Comparison of ENCODE assay signal across 1 cellular context in the genomic region with DNA sequence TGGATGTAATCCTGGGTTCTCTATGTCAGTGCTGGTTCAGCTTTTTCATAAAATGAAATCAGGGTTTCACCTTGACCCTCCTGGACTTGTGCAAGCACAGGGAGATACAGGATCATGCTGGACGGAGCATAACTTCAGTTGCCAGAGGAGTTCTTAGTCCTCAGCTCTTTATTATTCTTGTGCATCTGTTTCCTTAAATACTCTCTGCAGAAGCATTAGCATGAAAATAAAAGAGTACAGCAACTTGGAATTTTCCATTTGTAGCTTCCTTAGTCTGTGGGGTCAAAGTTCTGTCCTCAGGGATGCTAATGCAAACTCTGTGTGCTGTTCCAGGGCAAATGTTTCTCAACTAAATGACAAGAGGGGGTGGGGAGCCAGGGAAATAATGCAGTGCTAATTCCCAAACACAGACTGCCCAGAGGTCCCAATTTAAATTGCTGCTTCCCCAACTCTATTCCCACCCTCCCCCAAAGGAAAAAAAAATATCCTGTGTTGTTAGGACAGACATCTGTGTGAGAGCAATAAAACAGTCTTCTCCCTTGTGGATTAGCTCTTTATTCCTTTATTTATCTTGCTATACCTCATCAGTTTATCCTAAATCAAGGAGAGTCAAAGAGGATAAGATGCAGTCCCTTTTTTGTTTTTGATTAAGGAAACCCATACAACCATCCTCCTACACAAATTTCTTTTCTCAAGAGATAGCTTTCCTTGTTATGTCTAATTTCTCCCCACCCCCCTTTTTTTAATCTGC.
TF ChIP-seq lines count a peak whose summit lies in the region.

No MANE protein-coding gene starts in this region.

TF ChIP-seq in GM23338, 12 proteins besides CTCF, POLR2A, EP300 and RAD21 (continued from another document):
- TF ChIP-seq, protein P1, sequence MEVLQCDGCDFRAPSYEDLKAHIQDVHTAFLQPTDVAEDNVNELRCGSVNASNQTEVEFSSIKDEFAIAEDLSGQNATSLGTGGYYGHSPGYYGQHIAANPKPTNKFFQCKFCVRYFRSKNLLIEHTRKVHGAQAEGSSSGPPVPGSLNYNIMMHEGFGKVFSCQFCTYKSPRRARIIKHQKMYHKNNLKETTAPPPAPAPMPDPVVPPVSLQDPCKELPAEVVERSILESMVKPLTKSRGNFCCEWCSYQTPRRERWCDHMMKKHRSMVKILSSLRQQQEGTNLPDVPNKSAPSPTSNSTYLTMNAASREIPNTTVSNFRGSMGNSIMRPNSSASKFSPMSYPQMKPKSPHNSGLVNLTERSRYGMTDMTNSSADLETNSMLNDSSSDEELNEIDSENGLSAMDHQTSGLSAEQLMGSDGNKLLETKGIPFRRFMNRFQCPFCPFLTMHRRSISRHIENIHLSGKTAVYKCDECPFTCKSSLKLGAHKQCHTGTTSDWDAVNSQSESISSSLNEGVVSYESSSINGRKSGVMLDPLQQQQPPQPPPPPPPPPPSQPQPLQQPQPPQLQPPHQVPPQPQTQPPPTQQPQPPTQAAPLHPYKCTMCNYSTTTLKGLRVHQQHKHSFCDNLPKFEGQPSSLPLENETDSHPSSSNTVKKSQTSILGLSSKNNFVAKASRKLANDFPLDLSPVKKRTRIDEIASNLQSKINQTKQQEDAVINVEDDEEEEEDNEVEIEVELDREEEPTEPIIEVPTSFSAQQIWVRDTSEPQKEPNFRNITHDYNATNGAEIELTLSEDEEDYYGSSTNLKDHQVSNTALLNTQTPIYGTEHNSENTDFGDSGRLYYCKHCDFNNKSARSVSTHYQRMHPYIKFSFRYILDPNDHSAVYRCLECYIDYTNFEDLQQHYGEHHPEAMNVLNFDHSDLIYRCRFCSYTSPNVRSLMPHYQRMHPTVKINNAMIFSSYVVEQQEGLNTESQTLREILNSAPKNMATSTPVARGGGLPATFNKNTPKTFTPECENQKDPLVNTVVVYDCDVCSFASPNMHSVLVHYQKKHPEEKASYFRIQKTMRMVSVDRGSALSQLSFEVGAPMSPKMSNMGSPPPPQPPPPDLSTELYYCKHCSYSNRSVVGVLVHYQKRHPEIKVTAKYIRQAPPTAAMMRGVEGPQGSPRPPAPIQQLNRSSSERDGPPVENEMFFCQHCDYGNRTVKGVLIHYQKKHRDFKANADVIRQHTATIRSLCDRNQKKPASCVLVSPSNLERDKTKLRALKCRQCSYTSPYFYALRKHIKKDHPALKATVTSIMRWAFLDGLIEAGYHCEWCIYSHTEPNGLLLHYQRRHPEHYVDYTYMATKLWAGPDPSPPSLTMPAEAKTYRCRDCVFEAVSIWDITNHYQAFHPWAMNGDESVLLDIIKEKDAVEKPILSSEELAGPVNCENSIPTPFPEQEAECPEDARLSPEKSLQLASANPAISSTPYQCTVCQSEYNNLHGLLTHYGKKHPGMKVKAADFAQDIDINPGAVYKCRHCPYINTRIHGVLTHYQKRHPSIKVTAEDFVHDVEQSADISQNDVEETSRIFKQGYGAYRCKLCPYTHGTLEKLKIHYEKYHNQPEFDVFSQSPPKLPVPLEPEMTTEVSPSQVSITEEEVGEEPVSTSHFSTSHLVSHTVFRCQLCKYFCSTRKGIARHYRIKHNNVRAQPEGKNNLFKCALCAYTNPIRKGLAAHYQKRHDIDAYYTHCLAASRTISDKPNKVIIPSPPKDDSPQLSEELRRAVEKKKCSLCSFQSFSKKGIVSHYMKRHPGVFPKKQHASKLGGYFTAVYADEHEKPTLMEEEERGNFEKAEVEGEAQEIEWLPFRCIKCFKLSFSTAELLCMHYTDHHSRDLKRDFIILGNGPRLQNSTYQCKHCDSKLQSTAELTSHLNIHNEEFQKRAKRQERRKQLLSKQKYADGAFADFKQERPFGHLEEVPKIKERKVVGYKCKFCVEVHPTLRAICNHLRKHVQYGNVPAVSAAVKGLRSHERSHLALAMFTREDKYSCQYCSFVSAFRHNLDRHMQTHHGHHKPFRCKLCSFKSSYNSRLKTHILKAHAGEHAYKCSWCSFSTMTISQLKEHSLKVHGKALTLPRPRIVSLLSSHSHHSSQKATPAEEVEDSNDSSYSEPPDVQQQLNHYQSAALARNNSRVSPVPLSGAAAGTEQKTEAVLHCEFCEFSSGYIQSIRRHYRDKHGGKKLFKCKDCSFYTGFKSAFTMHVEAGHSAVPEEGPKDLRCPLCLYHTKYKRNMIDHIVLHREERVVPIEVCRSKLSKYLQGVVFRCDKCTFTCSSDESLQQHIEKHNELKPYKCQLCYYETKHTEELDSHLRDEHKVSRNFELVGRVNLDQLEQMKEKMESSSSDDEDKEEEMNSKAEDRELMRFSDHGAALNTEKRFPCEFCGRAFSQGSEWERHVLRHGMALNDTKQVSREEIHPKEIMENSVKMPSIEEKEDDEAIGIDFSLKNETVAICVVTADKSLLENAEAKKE (CRISPR knock-in tag; IDR thresholded peaks at IDR 0.05), result no peak
- TF ChIP-seq JUNB (IDR thresholded peaks at IDR 0.05; ENCODE audit: unreplicated experiment) (no peak), STAT1 (IDR thresholded peaks at IDR 0.05; ENCODE audit: unreplicated experiment) (no peak), CREB1 (CRISPR knock-in tag; IDR thresholded peaks at IDR 0.05; ENCODE audit: low read depth) (no peak)
- TF ChIP-seq, protein P2, sequence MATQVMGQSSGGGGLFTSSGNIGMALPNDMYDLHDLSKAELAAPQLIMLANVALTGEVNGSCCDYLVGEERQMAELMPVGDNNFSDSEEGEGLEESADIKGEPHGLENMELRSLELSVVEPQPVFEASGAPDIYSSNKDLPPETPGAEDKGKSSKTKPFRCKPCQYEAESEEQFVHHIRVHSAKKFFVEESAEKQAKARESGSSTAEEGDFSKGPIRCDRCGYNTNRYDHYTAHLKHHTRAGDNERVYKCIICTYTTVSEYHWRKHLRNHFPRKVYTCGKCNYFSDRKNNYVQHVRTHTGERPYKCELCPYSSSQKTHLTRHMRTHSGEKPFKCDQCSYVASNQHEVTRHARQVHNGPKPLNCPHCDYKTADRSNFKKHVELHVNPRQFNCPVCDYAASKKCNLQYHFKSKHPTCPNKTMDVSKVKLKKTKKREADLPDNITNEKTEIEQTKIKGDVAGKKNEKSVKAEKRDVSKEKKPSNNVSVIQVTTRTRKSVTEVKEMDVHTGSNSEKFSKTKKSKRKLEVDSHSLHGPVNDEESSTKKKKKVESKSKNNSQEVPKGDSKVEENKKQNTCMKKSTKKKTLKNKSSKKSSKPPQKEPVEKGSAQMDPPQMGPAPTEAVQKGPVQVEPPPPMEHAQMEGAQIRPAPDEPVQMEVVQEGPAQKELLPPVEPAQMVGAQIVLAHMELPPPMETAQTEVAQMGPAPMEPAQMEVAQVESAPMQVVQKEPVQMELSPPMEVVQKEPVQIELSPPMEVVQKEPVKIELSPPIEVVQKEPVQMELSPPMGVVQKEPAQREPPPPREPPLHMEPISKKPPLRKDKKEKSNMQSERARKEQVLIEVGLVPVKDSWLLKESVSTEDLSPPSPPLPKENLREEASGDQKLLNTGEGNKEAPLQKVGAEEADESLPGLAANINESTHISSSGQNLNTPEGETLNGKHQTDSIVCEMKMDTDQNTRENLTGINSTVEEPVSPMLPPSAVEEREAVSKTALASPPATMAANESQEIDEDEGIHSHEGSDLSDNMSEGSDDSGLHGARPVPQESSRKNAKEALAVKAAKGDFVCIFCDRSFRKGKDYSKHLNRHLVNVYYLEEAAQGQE (IDR thresholded peaks at IDR 0.05; ENCODE audit: unreplicated experiment), result no peak
TF ChIP-seq in GM23338: peak in this region for 0.
